ENCODE assay signal across 7 cellular contexts in genomic region chr14:22822017-22822618, GRCh38. TPM values are rescaled to one million over a fixed set of nuclear protein-coding genes. Genes with fewer than 3 reads are reported as not detected.
A peak's percentile ranks its signal among the peaks of the same experiment; 100 is the strongest.
DNase-seq lines count a peak whose midpoint lies in the region; ATAC-seq lines count a peak whose summit lies in the region.
"Had no signal": no experiment of that assay in that cellular context is flagged by ENCODE, and none has a peak within 500 bp of the region (broad histone marks: within the 10 kb centered on the region; RNA-seq: fewer than 3 reads in every experiment).

No MANE protein-coding gene starts in this region.

- H3K27ac ChIP-seq in thymus (ENCODE audit: low read depth), result peak overlapping the region; percentile 6

- peak overlapping the region; percentile 58 for H3K4me3 Mint-ChIP-seq in activated T-cell treated with anti-CD3 and anti-CD28 coated beads, Interleukin-2, amount 50 U/mL, for 4 hours

- WGBS in thymus, result 69% methylated on average over 34 of the region's 34 CpGs

- no peak for DNase-seq in activated T-cell treated with anti-CD3 and anti-CD28 coated beads, Interleukin-2, amount 50 U/mL, for 4 hours
- no peak for DNase-seq in activated T-cell treated with anti-CD3 and anti-CD28 coated beads for 4 hours

- H3K4me1 Mint-ChIP-seq in activated T-cell treated with anti-CD3 and anti-CD28 coated beads, Interleukin-2, amount 50 U/mL, for 4 hours (ENCODE audit: low read depth), result peaks cover 14% of the 10 kb centered on the region

- no peak for ATAC-seq in activated T-cell treated with anti-CD3 and anti-CD28 coated beads, Interleukin-2, amount 50 U/mL, for 4 hours
- ATAC-seq in HG03354 (IDR thresholded peaks at IDR 0.05; ENCODE audit: poor library complexity, severe bottlenecking, unreplicated experiment), result no peak
- ATAC-seq in GM18520 (IDR thresholded peaks at IDR 0.05; ENCODE audit: unreplicated experiment), result no peak

- H3K27me3 Mint-ChIP-seq in activated T-cell treated with anti-CD3 and anti-CD28 coated beads, Interleukin-2, amount 50 U/mL, for 4 hours (ENCODE audit: low read depth), result peaks cover 11% of the 10 kb centered on the region

- no peaks in the 10 kb centered on the region for H3K9me3 Mint-ChIP-seq in activated T-cell treated with anti-CD3 and anti-CD28 coated beads, Interleukin-2, amount 50 U/mL, for 4 hours
- H3K9me3 Mint-ChIP-seq: CD4-positive, alpha-beta T cell had no signal

- H3K36me3 ChIP-seq in thymus (ENCODE audit: control insufficient read depth, insufficient read depth), result no peaks in the 10 kb centered on the region

- H3K36me3 Mint-ChIP-seq in activated T-cell treated with anti-CD3 and anti-CD28 coated beads, Interleukin-2, amount 50 U/mL, for 4 hours (ENCODE audit: insufficient read depth), result no peaks in the 10 kb centered on the region

- peaks cover 5% of the 10 kb centered on the region for H3K4me1 ChIP-seq in thymus (ENCODE audit: control insufficient read depth, insufficient read depth, low read length)

- H3K27me3 ChIP-seq in thymus (ENCODE audit: control insufficient read depth, insufficient read depth), result peaks cover 3% of the 10 kb centered on the region

- H3K4me3 ChIP-seq in iPS-11a (ENCODE audit: low read depth, low read length), result peak overlapping the region; percentile 78
- peak overlapping the region; percentile 51 for H3K4me3 ChIP-seq in thymus (ENCODE audit: low read length)

- no peaks in the 10 kb centered on the region for H3K9me3 ChIP-seq in thymus (ENCODE audit: control insufficient read depth)

RNA-seq across cellular contexts. Expression of gene SLC7A7, which starts 6.9 kb away (rescaled TPM):
- under 1 TPM; 0.16 to 0.51 (median 0.19) TPM for total RNA-seq in activated T-cell treated with anti-CD3 and anti-CD28 coated beads, Interleukin-2, amount 50 U/mL, for 4 hours
- polyA plus RNA-seq in thymus, result 16.7 TPM

RNA-seq across cellular contexts. Expression of gene MRPL52, which starts 7.6 kb away (rescaled TPM):
- 100 to 1,000 TPM; 247 to 250 (median 249) TPM for total RNA-seq in activated T-cell treated with anti-CD3 and anti-CD28 coated beads, Interleukin-2, amount 50 U/mL, for 4 hours
- 121 TPM for polyA plus RNA-seq in thymus

RNA-seq across cellular contexts. Expression of gene MMP14, which starts 14.3 kb away (rescaled TPM):
- 1 to 10 TPM in 2 of 3 donors, under 1 TPM in 1; 0.76 to 1.6 (median 1.2) TPM for total RNA-seq in activated T-cell treated with anti-CD3 and anti-CD28 coated beads, Interleukin-2, amount 50 U/mL, for 4 hours
- polyA plus RNA-seq in thymus, result 69.5 TPM

RNA-seq across cellular contexts. Expression of gene LRP10, which starts 49.4 kb away (rescaled TPM):
- total RNA-seq in activated T-cell treated with anti-CD3 and anti-CD28 coated beads, Interleukin-2, amount 50 U/mL, for 4 hours, result 10 to 100 TPM; 19.3 to 33.7 (median 26.2) TPM
- polyA plus RNA-seq in thymus, result 18.6 TPM

RNA-seq across cellular contexts. Expression of gene OXA1L, which starts 55.6 kb away (rescaled TPM):
- 100 to 1,000 TPM; 133 to 139 (median 138) TPM for total RNA-seq in activated T-cell treated with anti-CD3 and anti-CD28 coated beads, Interleukin-2, amount 50 U/mL, for 4 hours
- polyA plus RNA-seq in thymus, result 81.8 TPM
